In genomic region chr6:122491915-122492537, GRCh38 we compare ENCODE assay signal across 8 cellular contexts. TPM values are rescaled to one million over a fixed set of nuclear protein-coding genes. Genes with fewer than 3 reads are reported as not detected.
DNase-seq lines count a peak whose midpoint lies in the region; ATAC-seq and TF ChIP-seq lines count a peak whose summit lies in the region.

No MANE protein-coding gene starts in this region.

- peak; percentile 93 for DNase-seq in G401 (ENCODE audit: low spot score)
- peak; percentile 39 for DNase-seq in KG1 (lab: John Stamatoyannopoulos, UW)
- peak; percentile 80 for DNase-seq in PC-3
- peak; percentile 65 for DNase-seq in activated T-cell treated with anti-CD3 and anti-CD28 coated beads, Interleukin-2, amount 50 U/mL, for 1 hour
- DNase-seq in fibroblast of gingiva (ENCODE audit: low read depth) = peak; percentile 60
- peak; percentile 16 for DNase-seq in thoracic aorta (ENCODE audit: low spot score)

- no peak overlapping the region for H3K4me2 ChIP-seq in PC-3 (ENCODE audit: low read length)

- in situ Hi-C loops in G401 (cut with HindIII; ENCODE audit: low sequenced_read_pairs) = no loop called here

- H3K36me3 ChIP-seq in PC-3 (ENCODE audit: low read depth, low read length) = no peaks in the 10 kb centered on the region
- no peaks in the 10 kb centered on the region for H3K36me3 ChIP-seq in neutrophil
- no peaks in the 10 kb centered on the region for H3K36me3 ChIP-seq in thoracic aorta

- H3K9me3 ChIP-seq in PC-3 (ENCODE audit: low read length) (no peaks in the 10 kb centered on the region), neutrophil (no peaks in the 10 kb centered on the region), thoracic aorta (peaks cover 4% of the 10 kb centered on the region)

- H3K27me3 ChIP-seq in PC-3 (ENCODE audit: low read length) (no peaks in the 10 kb centered on the region), neutrophil (no peaks in the 10 kb centered on the region), thoracic aorta (replicated peaks; ENCODE audit: insufficient read depth) (no peaks in the 10 kb centered on the region)

- H3K4me1 ChIP-seq in PC-3 (ENCODE audit: insufficient read depth, low read length) (peaks cover 15% of the 10 kb centered on the region), neutrophil (ENCODE audit: control insufficient read depth in 1 of 2, insufficient read depth in 1 of 2, low read depth in 1 of 2, low read length in 1 of 2) (peaks cover 5 to 8% of the 10 kb centered on the region in 2 experiments), thoracic aorta (ENCODE audit: control insufficient read depth in 1 of 2, low read depth in 2 of 2) (no peaks in the 10 kb centered on the region)

- BruUV-seq in PC-3 (replicated peaks; lab: Mats Ljungman, UMichigan) = no TSS peak

- CTCF ChIA-PET in PC-3 (lab: Charles Lee) = interaction anchor here (0.6 to 2.8 kb wide), 4 partner anchors 39 to 347 kb away, joined by 3 to 26 read pairs (median 6); no protein-coding TSS in a partner anchor

- no peaks in the 10 kb centered on the region for H3K9me2 ChIP-seq in PC-3 (replicated peaks; ENCODE audit: low read length)

- H3K9ac ChIP-seq in PC-3 (ENCODE audit: low read length) = no peak overlapping the region

- H4K20me1 ChIP-seq in PC-3 (ENCODE audit: low read length) = no peaks in the 10 kb centered on the region

- H2AFZ ChIP-seq in PC-3 (ENCODE audit: low read length) = peak overlapping the region; percentile 53; the same call in 1 of the 2 replicates

- POLR2A ChIA-PET in PC-3 (lab: Charles Lee; ENCODE audit: unreplicated experiment) = interaction anchor here (0.6 kb wide), 1 partner anchor 20 kb away, joined by 3 read pairs; the partner anchor contains the start of gene SERINC1

- H3K79me2 ChIP-seq in PC-3 (ENCODE audit: low read length) = no peaks in the 10 kb centered on the region

- ATAC-seq in GM21825 (IDR thresholded peaks at IDR 0.05; ENCODE audit: unreplicated experiment) = peak; percentile 94
- ATAC-seq in PC-3 = peak; percentile 98
- peak; percentile 82 for ATAC-seq in thoracic aorta (ENCODE audit: insufficient number of reproducible peaks, low FRiP score, low read depth)

- TF ChIP-seq CTCF in PC-3 (conservative IDR thresholded peaks at IDR 0.05; ENCODE audit: low read depth, low read length) (peak; percentile 93), neutrophil (IDR thresholded peaks at IDR 0.05) (peak; percentile 42), thoracic aorta (IDR thresholded peaks at IDR 0.05) (peak; percentile 68)

- H3F3A ChIP-seq in PC-3 (ENCODE audit: low read length, unreplicated experiment) = no peaks in the 10 kb centered on the region

- intact Hi-C loops in PC-3 (cut with micrococcal nuclease) = loop anchor here (1.0 to 10.0 kb wide), 5 partner anchors 38 to 345 kb away; partner anchors contain the start of gene PKIB

- H3K27ac ChIP-seq in PC-3 (ENCODE audit: low read length) = no peak overlapping the region
- no peak overlapping the region for H3K27ac ChIP-seq in neutrophil
- H3K27ac ChIP-seq in thoracic aorta = no peak overlapping the region

- H3K4me3 ChIP-seq in PC-3 (ENCODE audit: low read length) (no peak overlapping the region), neutrophil (ENCODE audit: low read depth in 1 of 2, low read length in 1 of 2) (no peak overlapping the region), thoracic aorta (peak overlapping the region; percentile 49)

RNA-seq across cellular contexts. Expression of gene SERINC1, which starts 20.4 kb away (rescaled TPM):
- 42.3 and 64.5 TPM in 2 replicates for total RNA-seq in G401 (2014; rRNA removed; shearing (Covaris generic))
- total RNA-seq in PC-3 (2014; rRNA removed) (27.8 and 31.7 TPM in 2 replicates), thoracic aorta (100 to 1,000 TPM; 248 to 258 TPM)

Comparison
In these comparisons a context has a peak if more than half of its experiments do, and no peak if none do; other contexts are left out.
1. DNase-seq: peak in every context shown above with its lines; median percentile 93 in G401; 80 in PC-3; 65 in activated T-cell treated with anti-CD3 and anti-CD28 coated beads, Interleukin-2, amount 50 U/mL, for 1 hour; 60 in fibroblast of gingiva; 39 in KG1; 16 in thoracic aorta.
2. CTCF ChIP-seq: peak in every context shown above with its lines; median percentile 93 in PC-3; 68 in thoracic aorta; 42 in neutrophil.